ENCODE assay signal across 7 cellular contexts in genomic region chr19:7916137-7916907, GRCh38. TPM values are rescaled to one million over a fixed set of nuclear protein-coding genes. Genes with fewer than 3 reads are reported as not detected.
DNase-seq lines count a peak whose midpoint lies in the region; ATAC-seq, FAIRE-seq and TF ChIP-seq lines count a peak whose summit lies in the region.
"Had no signal": no experiment of that assay in that cellular context is flagged by ENCODE, and none has a peak within 500 bp of the region (broad histone marks: within the 10 kb centered on the region; RNA-seq: fewer than 3 reads in every experiment).

No MANE protein-coding gene starts in this region.

- H2BK120ac ChIP-seq in H1 (replicated peaks; ENCODE audit: low read depth, low read length), result no peak overlapping the region

- H3K79me1 ChIP-seq in H1 (ENCODE audit: low read depth, low read length), result no peaks in the 10 kb centered on the region

- H3K4me3 ChIP-seq in SJSA1 (peak overlapping the region; percentile 17; the same call in 1 of the 2 replicates), H1 (ENCODE audit: extremely low read depth in 1 of 4, insufficient read depth in 2 of 4, low read depth in 3 of 4, low read length in 4 of 4) (peak overlapping the region; percentile 29 to 64 (median 34))

- H3K4me2 ChIP-seq in H1 (ENCODE audit: insufficient read depth in 1 of 2, low read depth in 2 of 2, low read length in 2 of 2), result peak overlapping the region; percentile 86 to 94

- no peaks in the 10 kb centered on the region for H3K79me2 ChIP-seq in H1 (ENCODE audit: control insufficient read depth in 1 of 2, insufficient read depth in 2 of 2, low read length in 2 of 2)

- H2AK5ac ChIP-seq in H1 (ENCODE audit: low read depth, low read length), result no peak overlapping the region

- H4K8ac ChIP-seq in H1 (ENCODE audit: extremely low read depth, insufficient read depth, low read length), result no peak overlapping the region; the same call in 1 of the 2 replicates

- no peak overlapping the region for H3K56ac ChIP-seq in H1 (replicated peaks; ENCODE audit: insufficient read length, low read depth, low read length)

- TF ChIP-seq RAD21 in H1 (IDR thresholded peaks at IDR 0.05 in 1 of 2, conservative IDR thresholded peaks at IDR 0.05 in 1 of 2; ENCODE audit: low read depth in 2 of 2, low read length in 2 of 2), result no peak; a peak in 1 of 4 replicates

- FAIRE-seq in H1 (lab: Jason Lieb, UNC), result no peak

- POLR2A ChIA-PET in H1 (lab: Charles Lee; ENCODE audit: partially characterized antibody), result interaction anchor here (0.5 to 10.6 kb wide), 16 partner anchors 8 to 284 kb away, joined by 3 to 106 read pairs (median 4); partner anchors contain the start of genes CTXN1, LRRC8E, MAP2K7 and TIMM44

- no peak overlapping the region for H3K27ac ChIP-seq in SJSA1
- H3K27ac ChIP-seq in H1 (ENCODE audit: low read depth, low read length), result no peak overlapping the region

- no peak overlapping the region for H3K14ac ChIP-seq in H1 (ENCODE audit: insufficient read length)

- no peak overlapping the region for H2BK20ac ChIP-seq in H1 (ENCODE audit: low read length)

- peak overlapping the region; percentile 32 for H3K18ac ChIP-seq in H1 (ENCODE audit: extremely low read depth, low read length)

- H4K91ac ChIP-seq in H1 (replicated peaks; ENCODE audit: insufficient read length, low read length), result peak overlapping the region; percentile 3

- H4K5ac ChIP-seq in H1 (ENCODE audit: insufficient read length, low read depth, low read length), result no peak overlapping the region

- TF ChIP-seq CTCF in H1 (IDR thresholded peaks at IDR 0.05; ENCODE audit: control extremely low read depth in 1 of 3, insufficient read depth in 1 of 3, low read depth in 1 of 3, low read length in 3 of 3), result peak in 2 of 3 experiments; percentile 30 to 40; a peak in 3 of 4 replicates

- no peak overlapping the region for H3K9ac ChIP-seq in H1 (replicated peaks in 1 of 4; ENCODE audit: extremely low read depth in 1 of 4, low read depth in 3 of 4, low read length in 3 of 4)

- H3K4me1 ChIP-seq in SJSA1 (replicated peaks) (peaks cover 34% of the 10 kb centered on the region), H1 (replicated peaks in 1 of 4; ENCODE audit: control insufficient read depth in 3 of 4, insufficient read depth in 4 of 4, low read length in 3 of 4) (peaks cover 0 to 19% (median 10%) of the 10 kb centered on the region in 4 experiments; a peak in 5 of 7 replicates)

- H2BK15ac ChIP-seq in H1 (ENCODE audit: low read length), result no peak overlapping the region

- H3K4ac ChIP-seq in H1 (replicated peaks; ENCODE audit: insufficient read length, low read depth, low read length), result no peak overlapping the region

- CTCF ChIA-PET in H1 (lab: Charles Lee; ENCODE audit: partially characterized antibody), result interaction anchor here (0.6 to 9.0 kb wide), 19 partner anchors 8 to 239 kb away, joined by 3 to 112 read pairs (median 5); partner anchors contain the start of genes LRRC8E, MAP2K7, PRR36 and TIMM44

- H2BK5ac ChIP-seq in H1 (ENCODE audit: low read depth, low read length), result no peak overlapping the region

- H3K27me3 ChIP-seq in SJSA1 (replicated peaks) (peaks cover 39% of the 10 kb centered on the region), H1 (replicated peaks in 1 of 4; ENCODE audit: control insufficient read depth in 3 of 4, extremely low read depth in 1 of 4, insufficient read depth in 3 of 4, low read length in 3 of 4) (peaks cover 17 to 45% (median 39%) of the 10 kb centered on the region in 4 experiments; a peak in 6 of 7 replicates)

- no peak overlapping the region for H3K23ac ChIP-seq in H1 (ENCODE audit: insufficient read length)

- peaks cover 5 to 7% of the 10 kb centered on the region in 2 experiments for H4K20me1 ChIP-seq in H1 (replicated peaks in 1 of 2; ENCODE audit: control insufficient read depth in 1 of 2, insufficient read depth in 2 of 2, low read length in 2 of 2)

- H3K23me2 ChIP-seq in H1 (ENCODE audit: low read depth, low read length), result peaks cover 21% of the 10 kb centered on the region

- DNase-seq in ELR (ENCODE audit: low read depth), result peak; percentile 50
- DNase-seq in SJSA1 (ENCODE audit: low read depth in 1 of 2, low spot score in 2 of 2), result no peak
- DNase-seq in H1 (ENCODE audit: low read depth in 1 of 2, low spot score in 2 of 2), result peak in 1 of 2 experiments; percentile 80
- DNase-seq in stimulated activated CD4-positive, alpha-beta T cell treated with anti-CD3 and anti-CD28 coated beads, Interleukin-15, amount 100 ng/mL, for 48 hours (ENCODE audit: low read depth in 2 of 2), result peak; percentile 48 to 49

- H3K36me3 ChIP-seq in SJSA1 (peaks cover 13% of the 10 kb centered on the region), H1 (ENCODE audit: control insufficient read depth in 2 of 4, insufficient read depth in 4 of 4, low read length in 3 of 4) (peaks cover 4 to 15% (median 6%) of the 10 kb centered on the region in 4 experiments; a peak in 4 of 8 replicates)

- TF ChIP-seq POLR2A in H1 (IDR thresholded peaks at IDR 0.05; ENCODE audit: control extremely low read depth in 1 of 2, low read depth in 2 of 2, low read length in 2 of 2), result no peak

- TF ChIP-seq EP300 in H1 (IDR thresholded peaks at IDR 0.05; ENCODE audit: borderline replicate concordance in 1 of 2, low read depth in 2 of 2, low read length in 2 of 2), result no peak

- H2BK12ac ChIP-seq in H1 (ENCODE audit: low read depth, low read length), result no peak overlapping the region

- H2AFZ ChIP-seq in H1 (ENCODE audit: low read length), result no peak overlapping the region

- ATAC-seq in GM21528 (IDR thresholded peaks at IDR 0.05; ENCODE audit: low FRiP score, unreplicated experiment), result no peak
- no peak for ATAC-seq in HG03045 (IDR thresholded peaks at IDR 0.05; ENCODE audit: unreplicated experiment)

- H3K9me3 ChIP-seq in SJSA1 (replicated peaks), result no peaks in the 10 kb centered on the region
- no peaks in the 10 kb centered on the region for H3K9me3 ChIP-seq in H1 (ENCODE audit: insufficient read depth in 2 of 2, low read depth in 1 of 2, low read length in 1 of 2)

- 5% methylated on average over 14 of the region's 90 CpGs; no CpG with 5 or more reads in 1 of the 2 experiments for WGBS in H1 (ENCODE audit: extremely low coverage in 1 of 2, insufficient coverage in 1 of 2, insufficient read length in 1 of 2, insufficient replicate concordance in 2 of 2, low coverage in 1 of 2, low lambda C conversion rate in 2 of 2, missing lambda C conversion rate in 1 of 2), 2 experiments

RNA-seq across cellular contexts. Expression of gene TGFBR3L, which starts 1.7 kb away (rescaled TPM):
- not detected in 2 replicates for total RNA-seq in SJSA1 (2014; rRNA removed; shearing (Covaris generic))
- 3.7 and 4.3 TPM in 2 replicates for total RNA-seq in H1 (2021; fragmentation: NEBNext Ultra II Directional; extraction: Animal tissue kit (Norgen Biotek cat#: 25700))
- 3.1 and 8.9 TPM in 2 replicates for polyA plus RNA-seq in H1 (2011; rRNA removed)
- polyA plus RNA-seq in H1 (2011; cell fraction: cytosol; rRNA removed), result 2.2 TPM
- 3.3 TPM for polyA plus RNA-seq in H1 (2011; cell fraction: nucleus; rRNA removed)
- 3.3 to 6.1 TPM (median 4.6 TPM) in 4 replicates for polyA plus RNA-seq in H1 (2012, experiment 1 of 2)
- polyA plus RNA-seq in H1 (2012, experiment 2 of 2), result 2.7 TPM
- 5.3 TPM for polyA plus RNA-seq in H1 (2013, experiment 1 of 2)
- 5.7 TPM for polyA plus RNA-seq in H1 (2013, experiment 2 of 2)
- not detected in 2 replicates for polyA minus RNA-seq in H1 (2011; rRNA and poly(A)+ RNA removed)
- polyA minus RNA-seq in H1 (2011; cell fraction: cytosol; rRNA and poly(A)+ RNA removed), result 3.7 TPM
- polyA minus RNA-seq in H1 (2011; cell fraction: nucleus; rRNA and poly(A)+ RNA removed), result 2.4 TPM

RNA-seq across cellular contexts. Expression of gene SNAPC2, which starts 3.8 kb away (rescaled TPM):
- 26.6 and 27.8 TPM in 2 replicates for total RNA-seq in SJSA1 (2014; rRNA removed; shearing (Covaris generic))
- total RNA-seq in H1 (2021; fragmentation: NEBNext Ultra II Directional; extraction: Animal tissue kit (Norgen Biotek cat#: 25700)), result 20.3 and 22.9 TPM in 2 replicates
- 18.2 and 29.0 TPM in 2 replicates for polyA plus RNA-seq in H1 (2011; rRNA removed)
- 16.9 TPM for polyA plus RNA-seq in H1 (2011; cell fraction: cytosol; rRNA removed)
- polyA plus RNA-seq in H1 (2011; cell fraction: nucleus; rRNA removed), result 29.6 TPM
- polyA plus RNA-seq in H1 (2012, experiment 1 of 2), result 20.8 to 23.5 TPM (median 21.4 TPM) in 4 replicates
- polyA plus RNA-seq in H1 (2012, experiment 2 of 2), result 25.4 TPM
- 27.7 TPM for polyA plus RNA-seq in H1 (2013, experiment 1 of 2)
- 29.0 TPM for polyA plus RNA-seq in H1 (2013, experiment 2 of 2)
- 5.7 and 6.0 TPM in 2 replicates for polyA minus RNA-seq in H1 (2011; rRNA and poly(A)+ RNA removed)
- 13.8 TPM for polyA minus RNA-seq in H1 (2011; cell fraction: cytosol; rRNA and poly(A)+ RNA removed)
- 9.5 TPM for polyA minus RNA-seq in H1 (2011; cell fraction: nucleus; rRNA and poly(A)+ RNA removed)

RNA-seq across cellular contexts. Expression of gene CTXN1, which starts 9.6 kb away (rescaled TPM):
- not detected in 2 replicates for total RNA-seq in SJSA1 (2014; rRNA removed; shearing (Covaris generic))
- total RNA-seq in H1 (2021; fragmentation: NEBNext Ultra II Directional; extraction: Animal tissue kit (Norgen Biotek cat#: 25700)), result 58.0 and 64.5 TPM in 2 replicates
- polyA plus RNA-seq in H1 (2011; rRNA removed), result 16.4 and 39.1 TPM in 2 replicates
- polyA plus RNA-seq in H1 (2011; cell fraction: cytosol; rRNA removed), result 15.2 TPM
- polyA plus RNA-seq in H1 (2011; cell fraction: nucleus; rRNA removed), result 29.7 TPM
- 13.0 to 35.0 TPM (median 34.2 TPM) in 4 replicates for polyA plus RNA-seq in H1 (2012, experiment 1 of 2)
- 25.9 TPM for polyA plus RNA-seq in H1 (2012, experiment 2 of 2)
- 44.9 TPM for polyA plus RNA-seq in H1 (2013, experiment 1 of 2)
- 51.0 TPM for polyA plus RNA-seq in H1 (2013, experiment 2 of 2)
- 0.54 and 1.6 TPM in 2 replicates for polyA minus RNA-seq in H1 (2011; rRNA and poly(A)+ RNA removed)
- polyA minus RNA-seq in H1 (2011; cell fraction: cytosol; rRNA and poly(A)+ RNA removed), result 38.1 TPM
- polyA minus RNA-seq in H1 (2011; cell fraction: nucleus; rRNA and poly(A)+ RNA removed), result 17.8 TPM
- total RNA-seq: T-helper 1 cell treated with Interleukin-12 subunit alpha and Interleukin-12 subunit beta and Interleukin-4 antibody, amounts not matched to agents 30 ng/mL and 1 ng/mL, for 36 hours had no signal

RNA-seq across cellular contexts. Expression of gene MAP2K7, which starts 12.6 kb away (rescaled TPM):
- total RNA-seq in SJSA1 (2014; rRNA removed; shearing (Covaris generic)), result 3.2 and 9.7 TPM in 2 replicates
- 38.3 and 41.5 TPM in 2 replicates for total RNA-seq in H1 (2021; fragmentation: NEBNext Ultra II Directional; extraction: Animal tissue kit (Norgen Biotek cat#: 25700))
- 8.9 and 16.6 TPM in 2 replicates for polyA plus RNA-seq in H1 (2011; rRNA removed)
- polyA plus RNA-seq in H1 (2011; cell fraction: cytosol; rRNA removed), result 16.5 TPM
- 35.7 TPM for polyA plus RNA-seq in H1 (2011; cell fraction: nucleus; rRNA removed)
- 20.9 to 28.0 TPM (median 25.4 TPM) in 4 replicates for polyA plus RNA-seq in H1 (2012, experiment 1 of 2)
- polyA plus RNA-seq in H1 (2012, experiment 2 of 2), result 25.2 TPM
- 28.9 TPM for polyA plus RNA-seq in H1 (2013, experiment 1 of 2)
- polyA plus RNA-seq in H1 (2013, experiment 2 of 2), result 27.2 TPM
- polyA minus RNA-seq in H1 (2011; rRNA and poly(A)+ RNA removed), result 9.2 and 11.4 TPM in 2 replicates
- polyA minus RNA-seq in H1 (2011; cell fraction: cytosol; rRNA and poly(A)+ RNA removed), result 17.8 TPM
- 14.4 TPM for polyA minus RNA-seq in H1 (2011; cell fraction: nucleus; rRNA and poly(A)+ RNA removed)

RNA-seq across cellular contexts. Expression of gene TIMM44, which starts 27.1 kb away (rescaled TPM):
- 49.6 and 65.3 TPM in 2 replicates for total RNA-seq in SJSA1 (2014; rRNA removed; shearing (Covaris generic))
- total RNA-seq in H1 (2021; fragmentation: NEBNext Ultra II Directional; extraction: Animal tissue kit (Norgen Biotek cat#: 25700)), result 123 and 131 TPM in 2 replicates
- polyA plus RNA-seq in H1 (2011; rRNA removed), result 150 and 182 TPM in 2 replicates
- polyA plus RNA-seq in H1 (2011; cell fraction: cytosol; rRNA removed), result 146 TPM
- polyA plus RNA-seq in H1 (2011; cell fraction: nucleus; rRNA removed), result 233 TPM
- 104 to 111 TPM (median 110 TPM) in 4 replicates for polyA plus RNA-seq in H1 (2012, experiment 1 of 2)
- 96.8 TPM for polyA plus RNA-seq in H1 (2012, experiment 2 of 2)
- 82.6 TPM for polyA plus RNA-seq in H1 (2013, experiment 1 of 2)
- polyA plus RNA-seq in H1 (2013, experiment 2 of 2), result 83.2 TPM
- 39.9 and 48.1 TPM in 2 replicates for polyA minus RNA-seq in H1 (2011; rRNA and poly(A)+ RNA removed)
- polyA minus RNA-seq in H1 (2011; cell fraction: cytosol; rRNA and poly(A)+ RNA removed), result 68.8 TPM
- 56.9 TPM for polyA minus RNA-seq in H1 (2011; cell fraction: nucleus; rRNA and poly(A)+ RNA removed)

Comparison
In these comparisons a context has a peak if more than half of its experiments do, and no peak if none do; other contexts are left out.
1. DNase-seq: peak in ELR (single experiment) and stimulated activated CD4-positive, alpha-beta T cell treated with anti-CD3 and anti-CD28 coated beads, Interleukin-15, amount 100 ng/mL, for 48 hours (2 of 2); none in SJSA1 (0 of 2).
2. RNA of gene CTXN1, which starts 9.6 kb away (total RNA-seq): 58.0 to 64.5 TPM in H1; not detected in SJSA1; every median in the first group is over 10 times any median in the second.